In genomic region chr4:14874990-14875389, GRCh38 we compare ENCODE assay signal across 12 cellular contexts.
DNase-seq lines count a peak whose midpoint lies in the region; ATAC-seq and TF ChIP-seq lines count a peak whose summit lies in the region.
"Had no signal": no experiment of that assay in that cellular context is flagged by ENCODE, and none has a peak within 500 bp of the region (broad histone marks: within the 10 kb centered on the region; RNA-seq: fewer than 3 reads in every experiment).

No MANE protein-coding gene starts in this region.

- peaks cover 4 to 11% of the 10 kb centered on the region in 2 donors for H3K36me3 Mint-ChIP-seq in activated naive CD4-positive, alpha-beta T cell treated with anti-CD3 and anti-CD28 coated beads, Interleukin-2, amount 50 U/mL, for 72 hours
- H3K36me3 Mint-ChIP-seq in stimulated activated memory B cell treated with anti-CD40 and anti-IgM and Interleukin-4, amounts not matched to agents 10 μg/mL and 1 μg/mL and 100 μg/mL, for 72 hours: no peaks in the 10 kb centered on the region

- H3K4me1 Mint-ChIP-seq in stimulated activated memory B cell treated with anti-CD40 and anti-IgM and Interleukin-4, amounts not matched to agents 10 μg/mL and 1 μg/mL and 100 μg/mL, for 72 hours: peaks cover 8% of the 10 kb centered on the region

- H3K9me3 Mint-ChIP-seq in activated naive CD4-positive, alpha-beta T cell treated with anti-CD3 and anti-CD28 coated beads, Interleukin-2, amount 50 U/mL, for 72 hours: peaks cover 8 to 11% of the 10 kb centered on the region in 2 donors
- peaks cover 3% of the 10 kb centered on the region for H3K9me3 Mint-ChIP-seq in stimulated activated memory B cell treated with anti-CD40 and anti-IgM and Interleukin-4, amounts not matched to agents 10 μg/mL and 1 μg/mL and 100 μg/mL, for 72 hours

- H3K9me3 ChIP-seq in hepatocyte (ENCODE audit: low read depth): no peaks in the 10 kb centered on the region

- no peak overlapping the region for H3K4me2 ChIP-seq in hepatocyte

- no peak overlapping the region for H3K4me3 ChIP-seq in hepatocyte

- no peak overlapping the region for H2AFZ ChIP-seq in hepatocyte

- no peak overlapping the region for H3K27ac ChIP-seq in hepatocyte

- no peaks in the 10 kb centered on the region for H3K79me2 ChIP-seq in hepatocyte

- H3K4me3 Mint-ChIP-seq in stimulated activated memory B cell treated with anti-CD40 and anti-IgM and Interleukin-4, amounts not matched to agents 10 μg/mL and 1 μg/mL and 100 μg/mL, for 72 hours: no peak overlapping the region

- WGBS in hepatocyte (ENCODE audit: low lambda C conversion rate, missing lambda C conversion rate): 88% methylated on average over 1 of the region's 1 CpG

- H4K20me1 ChIP-seq in hepatocyte (ENCODE audit: insufficient read depth, poor library complexity, severe bottlenecking): no peaks in the 10 kb centered on the region

- H3K9me2 ChIP-seq in hepatocyte (replicated peaks; ENCODE audit: insufficient read depth): no peaks in the 10 kb centered on the region

- H3K27me3 ChIP-seq in hepatocyte: no peaks in the 10 kb centered on the region

- DNase-seq in activated naive CD4-positive, alpha-beta T cell treated with anti-CD3 and anti-CD28 coated beads, Interleukin-2, amount 50 U/mL, for 72 hours (ENCODE audit: low spot score in 2 of 2): no peak
- no peak for DNase-seq in activated naive CD4-positive, alpha-beta T cell treated with Interleukin-2 at 50 U/mL for 16 hours
- no peak for DNase-seq in central memory CD4-positive, alpha-beta T cell
- DNase-seq in DMS79 treated with DMSO at 0.1 percent for 48 hours (lab: John Stamatoyannopoulos, UW): no peak
- DNase-seq in hepatocyte (ENCODE audit: low spot score): no peak
- DNase-seq: activated CD8-positive, alpha-beta memory T cell treated with anti-CD3 and anti-CD28 coated beads, Interleukin-2, amount 50 U/mL, for 4 hours; erythroblast; OCI-M1; T-helper 9 cell had no signal

- H3K36me3 ChIP-seq in hepatocyte (replicated peaks; ENCODE audit: insufficient read depth, low read depth): no peaks in the 10 kb centered on the region

- H3K4me1 ChIP-seq in hepatocyte (ENCODE audit: insufficient read depth): no peaks in the 10 kb centered on the region

- no peaks in the 10 kb centered on the region for H3K27me3 Mint-ChIP-seq in stimulated activated memory B cell treated with anti-CD40 and anti-IgM and Interleukin-4, amounts not matched to agents 10 μg/mL and 1 μg/mL and 100 μg/mL, for 72 hours

- peak; percentile 61 to 88 for ATAC-seq in activated naive CD4-positive, alpha-beta T cell treated with anti-CD3 and anti-CD28 coated beads, Interleukin-2, amount 50 U/mL, for 72 hours
- peak; percentile 84 for ATAC-seq in GM21786 (IDR thresholded peaks at IDR 0.05; ENCODE audit: unreplicated experiment)
- ATAC-seq in HG03342 (IDR thresholded peaks at IDR 0.05; ENCODE audit: unreplicated experiment): peak; percentile 42
- ATAC-seq in stimulated activated memory B cell treated with anti-CD40 and anti-IgM and Interleukin-4, amounts not matched to agents 10 μg/mL and 1 μg/mL and 100 μg/mL, for 72 hours: peak; percentile 32

- TF ChIP-seq CTCF in hepatocyte (IDR thresholded peaks at IDR 0.05; ENCODE audit: poor library complexity): no peak

- peak overlapping the region in 1 of 2 donors; percentile 44 for H3K27ac Mint-ChIP-seq in activated naive CD4-positive, alpha-beta T cell treated with anti-CD3 and anti-CD28 coated beads, Interleukin-2, amount 50 U/mL, for 72 hours
- no peak overlapping the region for H3K27ac Mint-ChIP-seq in stimulated activated memory B cell treated with anti-CD40 and anti-IgM and Interleukin-4, amounts not matched to agents 10 μg/mL and 1 μg/mL and 100 μg/mL, for 72 hours

Comparison
In these comparisons a context has a peak if more than half of its experiments do, and no peak if none do; other contexts are left out.
1. ATAC-seq: peak in every context shown above with its lines; median percentile 84 in GM21786; 74 in activated naive CD4-positive, alpha-beta T cell treated with anti-CD3 and anti-CD28 coated beads, Interleukin-2, amount 50 U/mL, for 72 hours; 42 in HG03342; 32 in stimulated activated memory B cell treated with anti-CD40 and anti-IgM and Interleukin-4, amounts not matched to agents 10 μg/mL and 1 μg/mL and 100 μg/mL, for 72 hours.